ENCODE assay signal across 1 cellular context in genomic region chr15:71201471-71201870, GRCh38.
TF ChIP-seq lines count a peak whose summit lies in the region.

No MANE protein-coding gene starts in this region.

TF ChIP-seq in HEK293, 187 proteins besides CTCF, POLR2A, EP300 and RAD21 (continued from another document and continues in another):
- TF ChIP-seq ZNF274 (IDR thresholded peaks at IDR 0.05; ENCODE audit: low read length) (no peak), ZNF274 (tag by site-specific recombination; IDR thresholded peaks at IDR 0.05; ENCODE audit: borderline replicate concordance) (no peak), ZNF248 (tag by site-specific recombination; IDR thresholded peaks at IDR 0.05) (0 out of 2 replicates have a peak, but pooled peaks have one; percentile 42), ZNF157 (tag by site-specific recombination; IDR thresholded peaks at IDR 0.05) (no peak), ZNF133 (tag by site-specific recombination; IDR thresholded peaks at IDR 0.05) (no peak), ZSCAN18 (tag by site-specific recombination; IDR thresholded peaks at IDR 0.05) (no peak), ZBTB7A (tag by site-specific recombination; IDR thresholded peaks at IDR 0.05; ENCODE audit: low read depth) (no peak), MZF1 (tag by site-specific recombination; IDR thresholded peaks at IDR 0.05; ENCODE audit: borderline replicate concordance) (peak; percentile 94), ZNF548 (tag by site-specific recombination; IDR thresholded peaks at IDR 0.05) (no peak), ZIC2 (tag by site-specific recombination; IDR thresholded peaks at IDR 0.05) (peak; percentile 61; the same call in 1 of the 2 replicates), ZBTB21 (tag by site-specific recombination; IDR thresholded peaks at IDR 0.05) (no peak), PRDM10 (tag by site-specific recombination; IDR thresholded peaks at IDR 0.05) (no peak), BCL11A (tag by site-specific recombination; IDR thresholded peaks at IDR 0.05; ENCODE audit: low read depth) (no peak), ZNF280D (tag by site-specific recombination; IDR thresholded peaks at IDR 0.05) (no peak), ZNF335 (tag by site-specific recombination; conservative IDR thresholded peaks at IDR 0.05) (no peak), ZNF510 (tag by site-specific recombination; IDR thresholded peaks at IDR 0.05; ENCODE audit: insufficient replicate concordance) (no peak), ZNF214 (tag by site-specific recombination; IDR thresholded peaks at IDR 0.05; ENCODE audit: borderline replicate concordance) (no peak), ZNF555 (tag by site-specific recombination; conservative IDR thresholded peaks at IDR 0.05) (no peak), ZNF2 (tag by site-specific recombination; IDR thresholded peaks at IDR 0.05) (no peak), ZNF530 (tag by site-specific recombination; IDR thresholded peaks at IDR 0.05; ENCODE audit: low read depth) (no peak), KLF1 (tag by site-specific recombination; IDR thresholded peaks at IDR 0.05) (no peak), ZNF624 (tag by site-specific recombination; IDR thresholded peaks at IDR 0.05) (peak; percentile 91; the same call in 1 of the 2 replicates), ZBTB1 (tag by site-specific recombination; IDR thresholded peaks at IDR 0.05) (no peak), ZNF16 (tag by site-specific recombination; IDR thresholded peaks at IDR 0.05; ENCODE audit: low read depth) (no peak), ZEB2 (tag by site-specific recombination; IDR thresholded peaks at IDR 0.05) (no peak), ZNF148 (tag by site-specific recombination; IDR thresholded peaks at IDR 0.05; ENCODE audit: borderline replicate concordance) (no peak), ZNF350 (tag by site-specific recombination; IDR thresholded peaks at IDR 0.05) (peak; percentile 70; the same call in 1 of the 2 replicates), KLF9 (tag by site-specific recombination; IDR thresholded peaks at IDR 0.05; ENCODE audit: low read depth) (no peak), ZNF311 (tag by site-specific recombination; IDR thresholded peaks at IDR 0.05; ENCODE audit: borderline replicate concordance) (no peak), ELK4 (IDR thresholded peaks at IDR 0.05; ENCODE audit: borderline replicate concordance, low read depth, low read length) (no peak), OSR2 (tag by site-specific recombination; IDR thresholded peaks at IDR 0.05) (no peak), ZNF488 (tag by site-specific recombination; IDR thresholded peaks at IDR 0.05) (no peak), ZNF48 (tag by site-specific recombination; IDR thresholded peaks at IDR 0.05) (no peak), ZNF580 (tag by site-specific recombination; IDR thresholded peaks at IDR 0.05) (no peak), PBX3 (CRISPR knock-in tag; IDR thresholded peaks at IDR 0.05) (no peak), ZBTB44 (tag by site-specific recombination; IDR thresholded peaks at IDR 0.05) (0 out of 2 replicates have a peak, but pooled peaks have one; percentile 54), ZNF610 (tag by site-specific recombination; IDR thresholded peaks at IDR 0.05; ENCODE audit: borderline replicate concordance) (no peak), ZNF521 (tag by site-specific recombination; IDR thresholded peaks at IDR 0.05) (0 out of 2 replicates have a peak, but pooled peaks have one; percentile 66), HOXD13 (CRISPR knock-in tag; IDR thresholded peaks at IDR 0.05; ENCODE audit: borderline replicate concordance) (no peak), ZNF544 (tag by site-specific recombination; IDR thresholded peaks at IDR 0.05) (peak; percentile 97), OVOL3 (tag by site-specific recombination; IDR thresholded peaks at IDR 0.05) (no peak), ZNF398 (tag by site-specific recombination; IDR thresholded peaks at IDR 0.05) (no peak), ZBTB20 (tag by site-specific recombination; IDR thresholded peaks at IDR 0.05) (no peak), ZNF670 (tag by site-specific recombination; IDR thresholded peaks at IDR 0.05; ENCODE audit: low read depth) (no peak), ZFP69B (tag by site-specific recombination; IDR thresholded peaks at IDR 0.05) (no peak), ZNF654 (tag by site-specific recombination; IDR thresholded peaks at IDR 0.05; ENCODE audit: low read depth) (no peak), ZSCAN30 (tag by site-specific recombination; IDR thresholded peaks at IDR 0.05) (peak; percentile 64; the same call in 1 of the 2 replicates), ZNF747 (tag by site-specific recombination; IDR thresholded peaks at IDR 0.05) (no peak), KLF16 (tag by site-specific recombination; IDR thresholded peaks at IDR 0.05) (no peak), ZBTB8A (tag by site-specific recombination; IDR thresholded peaks at IDR 0.05) (no peak; the same call in 1 of the 2 replicates)
